In the genomic region with DNA sequence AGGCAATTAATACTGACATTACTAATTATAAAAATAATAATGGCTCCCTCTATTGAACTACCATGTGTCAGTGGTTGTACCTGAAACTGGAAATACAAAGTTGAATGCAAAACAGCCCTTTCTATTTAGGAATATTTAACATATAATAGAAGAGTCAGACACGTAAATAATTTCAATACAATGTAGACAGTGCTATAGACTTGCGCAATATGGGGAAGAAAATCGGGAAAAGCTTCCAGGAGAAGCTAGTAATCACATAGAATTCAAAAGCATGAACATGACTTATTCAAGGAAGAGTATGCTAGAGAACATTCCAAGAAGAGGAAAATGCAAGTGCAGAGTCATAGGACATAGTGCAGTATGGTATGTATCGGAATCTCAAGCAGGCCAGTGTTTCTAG, we compare ENCODE assay signal across 24 cellular contexts.
"Had no signal": no experiment of that assay in that cellular context is flagged by ENCODE, and none has a peak within 500 bp of the region (broad histone marks: within the 10 kb centered on the region; RNA-seq: fewer than 3 reads in every experiment).

No MANE protein-coding gene starts in this region.

- H3K4me1 Mint-ChIP-seq: mesothelial cell of epicardium, naive B cell had no signal

- H3K27ac Mint-ChIP-seq: mesothelial cell of epicardium, naive B cell had no signal

- H3K4me1 ChIP-seq: gastroesophageal sphincter, heart left ventricle, left lung, lower lobe of right lung had no signal

- H3K4me3 Mint-ChIP-seq: mesothelial cell of epicardium, naive B cell had no signal

- H3K36me3 Mint-ChIP-seq: naive B cell had no signal

- DNase-seq: dermis blood vessel endothelial cell; dorsolateral prefrontal cortex; effector CD4-positive, alpha-beta T cell; effector memory CD4-positive, alpha-beta T cell; heart left ventricle; hypothalamus; left cardiac atrium; left lung; left ventricle myocardium superior; lower lobe of right lung; mesenchymal stem cell; mucosa of descending colon; naive B cell had no signal

- H3K79me2 ChIP-seq: hepatocyte had no signal

- FAIRE-seq: colon, endothelial cell of umbilical vein, frontal cortex, islet of Langerhans, keratinocyte had no signal

- H3K27me3 ChIP-seq: esophagus muscularis mucosa, foreskin keratinocyte, gastroesophageal sphincter, heart left ventricle, hepatocyte, left lung had no signal

- H3K27ac ChIP-seq: coronary artery, dorsolateral prefrontal cortex, esophagus muscularis mucosa, foreskin keratinocyte, gastroesophageal sphincter, heart left ventricle, hepatocyte, left lung, lower lobe of right lung had no signal

- ATAC-seq: gastroesophageal sphincter, heart left ventricle, left cardiac atrium, left lung, left ventricle myocardium superior, lower lobe of right lung, mucosa of descending colon had no signal

- H2AFZ ChIP-seq: hepatocyte had no signal

- H3K9me3 ChIP-seq: esophagus muscularis mucosa, gastroesophageal sphincter, heart left ventricle, left lung, lower lobe of right lung, mucosa of descending colon had no signal

- H3K4me2 ChIP-seq: hepatocyte had no signal

- H3K36me3 ChIP-seq: esophagus muscularis mucosa, gastroesophageal sphincter, heart left ventricle, left lung, lower lobe of right lung had no signal

- H3K4me3 ChIP-seq: coronary artery, dorsolateral prefrontal cortex, esophagus muscularis mucosa, gastroesophageal sphincter, heart left ventricle, hepatocyte, left lung, lower lobe of right lung, mucosa of descending colon had no signal
